Comparison of ENCODE assay signal across 12 cellular contexts in the genomic region with DNA sequence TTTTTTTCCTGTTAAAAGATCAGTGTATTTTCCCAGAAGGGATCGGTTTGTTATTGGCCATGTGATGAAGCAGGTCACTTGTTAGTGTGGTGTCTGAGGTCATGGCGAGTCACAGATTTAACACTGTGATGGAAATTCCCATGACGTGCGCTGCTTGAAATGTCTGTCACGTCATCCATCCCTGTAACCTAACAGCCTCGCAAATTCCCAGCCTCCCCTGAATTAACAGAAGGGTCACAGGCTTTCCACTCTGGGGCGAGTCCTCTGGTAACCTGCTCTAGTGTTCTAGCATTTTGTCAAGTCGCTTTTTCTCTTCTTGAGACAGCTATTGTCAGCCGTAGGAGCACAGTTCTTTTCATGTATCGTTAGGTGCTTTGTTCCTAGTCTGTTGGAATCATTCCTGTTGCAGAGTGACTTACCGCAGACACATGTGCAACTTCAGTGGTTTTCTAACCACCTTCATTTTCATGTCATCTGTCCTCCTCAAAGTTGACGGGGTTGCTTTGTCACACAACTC.
DNase-seq lines count a peak whose midpoint lies in the region; ATAC-seq lines count a peak whose summit lies in the region.
"Had no signal": no experiment of that assay in that cellular context is flagged by ENCODE, and none has a peak within 500 bp of the region (broad histone marks: within the 10 kb centered on the region; RNA-seq: fewer than 3 reads in every experiment).

No MANE protein-coding gene starts in this region.

- H3K36me3 ChIP-seq in effector memory CD4-positive, alpha-beta T cell (ENCODE audit: control insufficient read depth, insufficient read depth, low read length): peaks cover 21% of the 10 kb centered on the region

- no peaks in the 10 kb centered on the region for H3K4me1 ChIP-seq in effector memory CD4-positive, alpha-beta T cell (ENCODE audit: control insufficient read depth, insufficient read depth, low read length, poor library complexity, severe bottlenecking)
- H3K4me1 ChIP-seq: neural progenitor cell had no signal

- ATAC-seq in GM18498 (IDR thresholded peaks at IDR 0.05; ENCODE audit: unreplicated experiment): no peak
- ATAC-seq: SK-N-SH treated with all-trans-retinoic acid at 6 μM for 48 hours had no signal

- peak; percentile 65 for DNase-seq in HK-2 (ENCODE audit: unreplicated experiment)
- peak; percentile 29 for DNase-seq in activated CD4-positive, alpha-beta T cell treated with anti-CD3 and anti-CD28 coated beads, Interleukin-2, amount 10 ng/mL, durations not matched to agents 7 days and 5 days
- DNase-seq in effector memory CD4-positive, alpha-beta T cell: peak; percentile 10 to 22 (median 17)
- peak; percentile 26 to 43 for DNase-seq in stimulated activated CD4-positive, alpha-beta T cell treated with anti-CD3 and anti-CD28 coated beads, Interleukin-2, amount 100 ng/mL, for 48 hours
- no peak for DNase-seq in NCI-H82 (lab: John Stamatoyannopoulos, UW)
- no peak for DNase-seq in AG08396 (ENCODE audit: low spot score)
- DNase-seq: DMS53, endodermal cell, NCI-H510A treated with DMSO at 0.1 percent for 48 hours had no signal

- CTCF ChIA-PET in activated CD4-positive, alpha-beta T cell treated with anti-CD3 and anti-CD28 coated beads, Interleukin-2, amount 10 ng/mL, durations not matched to agents 7 days and 5 days (lab: Charles Lee): interaction anchor here (0.6 to 0.9 kb wide), 2 partner anchors 61 to 131 kb away, joined by 3 read pairs; no protein-coding TSS in a partner anchor

- H3K36me3 Mint-ChIP-seq in activated CD4-positive, alpha-beta T cell treated with anti-CD3 and anti-CD28 coated beads, Interleukin-2, amount 10 ng/mL, durations not matched to agents 7 days and 5 days (ENCODE audit: low read depth): peaks cover 46% of the 10 kb centered on the region

- peak overlapping the region; percentile 27 for H3K27ac Mint-ChIP-seq in activated CD4-positive, alpha-beta T cell treated with anti-CD3 and anti-CD28 coated beads, Interleukin-2, amount 10 ng/mL, durations not matched to agents 7 days and 5 days
- H3K27ac Mint-ChIP-seq: endodermal cell, neural progenitor cell had no signal

- peaks cover 16% of the 10 kb centered on the region for H3K4me1 Mint-ChIP-seq in activated CD4-positive, alpha-beta T cell treated with anti-CD3 and anti-CD28 coated beads, Interleukin-2, amount 10 ng/mL, durations not matched to agents 7 days and 5 days
- H3K4me1 Mint-ChIP-seq: endodermal cell, neural progenitor cell had no signal

- H3K4me3 ChIP-seq in effector memory CD4-positive, alpha-beta T cell (ENCODE audit: insufficient read depth, low read depth, low read length, poor library complexity, severe bottlenecking): no peak overlapping the region
- H3K4me3 ChIP-seq: neural progenitor cell had no signal

- no peak overlapping the region for H3K4me3 Mint-ChIP-seq in activated CD4-positive, alpha-beta T cell treated with anti-CD3 and anti-CD28 coated beads, Interleukin-2, amount 10 ng/mL, durations not matched to agents 7 days and 5 days
- H3K4me3 Mint-ChIP-seq: endodermal cell, neural progenitor cell had no signal

- H3K9me3 Mint-ChIP-seq in activated CD4-positive, alpha-beta T cell treated with anti-CD3 and anti-CD28 coated beads, Interleukin-2, amount 10 ng/mL, durations not matched to agents 7 days and 5 days: peaks cover 15% of the 10 kb centered on the region

- H3K27me3 Mint-ChIP-seq in activated CD4-positive, alpha-beta T cell treated with anti-CD3 and anti-CD28 coated beads, Interleukin-2, amount 10 ng/mL, durations not matched to agents 7 days and 5 days: no peaks in the 10 kb centered on the region

- no peak overlapping the region for H3K27ac ChIP-seq in effector memory CD4-positive, alpha-beta T cell (ENCODE audit: insufficient read depth, low read length, poor library complexity, severe bottlenecking)
- H3K27ac ChIP-seq: neural progenitor cell had no signal

- H3K27me3 ChIP-seq in effector memory CD4-positive, alpha-beta T cell (replicated peaks; ENCODE audit: control insufficient read depth, insufficient read depth, low read length, poor library complexity, severe bottlenecking): no peaks in the 10 kb centered on the region
- H3K27me3 ChIP-seq: neural progenitor cell had no signal

- H3K9me3 ChIP-seq in effector memory CD4-positive, alpha-beta T cell (ENCODE audit: control insufficient read depth, low read length): no peaks in the 10 kb centered on the region

- POLR2A ChIA-PET in activated CD4-positive, alpha-beta T cell treated with anti-CD3 and anti-CD28 coated beads, Interleukin-2, amount 10 ng/mL, durations not matched to agents 7 days and 5 days (lab: Charles Lee): no interaction called here

Comparison
In these comparisons a context has a peak if more than half of its experiments do, and no peak if none do; other contexts are left out.
1. DNase-seq: peak in HK-2 (single experiment), activated CD4-positive, alpha-beta T cell treated with anti-CD3 and anti-CD28 coated beads, Interleukin-2, amount 10 ng/mL, durations not matched to agents 7 days and 5 days (single experiment), effector memory CD4-positive, alpha-beta T cell (3 of 3) and stimulated activated CD4-positive, alpha-beta T cell treated with anti-CD3 and anti-CD28 coated beads, Interleukin-2, amount 100 ng/mL, for 48 hours (2 of 2); none in NCI-H82 (single experiment) and AG08396 (single experiment).